In genomic region chr7:45919947-45920542, GRCh38 we compare ENCODE assay signal across 11 cellular contexts. TPM values are rescaled to one million over a fixed set of nuclear protein-coding genes. Genes with fewer than 3 reads are reported as not detected.
DNase-seq lines count a peak whose midpoint lies in the region; ATAC-seq, FAIRE-seq and TF ChIP-seq lines count a peak whose summit lies in the region.
"Had no signal": no experiment of that assay in that cellular context is flagged by ENCODE, and none has a peak within 500 bp of the region (broad histone marks: within the 10 kb centered on the region; RNA-seq: fewer than 3 reads in every experiment).

No MANE protein-coding gene starts in this region.

- H3K4me3 ChIP-seq in CD8-positive, alpha-beta memory T cell (ENCODE audit: low read length) = no peak overlapping the region
- peak overlapping the region; percentile 22 to 45 (median 32) for H3K4me3 ChIP-seq in pancreas

- POLR2A ChIA-PET in CD8-positive, alpha-beta memory T cell (lab: Charles Lee) = interaction anchor here (1.1 kb wide), 1 partner anchor 20 kb away, joined by 3 read pairs; no protein-coding TSS in a partner anchor

- no peaks in the 10 kb centered on the region for H3K36me3 ChIP-seq in CD8-positive, alpha-beta memory T cell (ENCODE audit: insufficient read depth, low read length)
- no peaks in the 10 kb centered on the region for H3K36me3 ChIP-seq in pancreas

- H3K9me3 ChIP-seq in CD8-positive, alpha-beta memory T cell (ENCODE audit: low read length) = no peaks in the 10 kb centered on the region
- H3K9me3 ChIP-seq in pancreas = no peaks in the 10 kb centered on the region

- peaks cover 41 to 64% of the 10 kb centered on the region in 2 donors for H3K27me3 Mint-ChIP-seq in CD8-positive, alpha-beta memory T cell

- no peak for TF ChIP-seq CTCF in pancreas (IDR thresholded peaks at IDR 0.05)

- WGBS in pancreas, 2 donors = 7 to 9% methylated on average over 23 of the region's 23 CpGs

- intact Hi-C loops in pancreas (cut with DNase I) = loop anchor here (5.0 to 10.0 kb wide), 6 partner anchors 432 to 1335 kb away; no protein-coding TSS in a partner anchor

- H3K4me3 Mint-ChIP-seq in CD8-positive, alpha-beta memory T cell = peak overlapping the region; percentile 69 to 94 (median 77)

- DNase-seq in CD8-positive, alpha-beta memory T cell = no peak
- DNase-seq in RPMI8226 = peak; percentile 86
- peak; percentile 16 for DNase-seq in fibroblast of peridontal ligament (ENCODE audit: extremely low read depth)
- DNase-seq in pancreas = no peak
- DNase-seq in T1000 (lab: John Stamatoyannopoulos, UW) = no peak
- no peak for DNase-seq in SIG-M5 treated with dmso at 0.1 percent for 504 hours (lab: John Stamatoyannopoulos, UW; ENCODE audit: unreplicated experiment)

- H3K4me1 Mint-ChIP-seq in CD8-positive, alpha-beta memory T cell = peaks cover 17 to 55% (median 27%) of the 10 kb centered on the region in 3 donors

- H3K9me3 Mint-ChIP-seq in CD8-positive, alpha-beta memory T cell = peaks cover 0 to 2% (median 0%) of the 10 kb centered on the region in 5 donors

- H3K4me1 ChIP-seq in CD8-positive, alpha-beta memory T cell (ENCODE audit: insufficient read depth, low read length) = peaks cover 13% of the 10 kb centered on the region
- H3K4me1 ChIP-seq in pancreas = peaks cover 0 to 36% (median 11%) of the 10 kb centered on the region in 3 donors

- H3K36me3 Mint-ChIP-seq in CD8-positive, alpha-beta memory T cell = peaks cover 0 to 11% (median 0%) of the 10 kb centered on the region in 3 donors

- H3K27ac ChIP-seq in CD8-positive, alpha-beta memory T cell (ENCODE audit: low read depth, low read length) = no peak overlapping the region
- no peak overlapping the region for H3K27ac ChIP-seq in pancreas

- CTCF ChIA-PET in CD8-positive, alpha-beta memory T cell (lab: Charles Lee) = interaction anchor here (0.8 to 1.3 kb wide), 3 partner anchors 30 to 1168 kb away, joined by 3 read pairs; no protein-coding TSS in a partner anchor

- H3K27ac Mint-ChIP-seq in CD8-positive, alpha-beta memory T cell = peak overlapping the region in 4 of 8 donors; percentile 33 to 96 (median 52)

- no peaks in the 10 kb centered on the region for H3K27me3 ChIP-seq in CD8-positive, alpha-beta memory T cell (ENCODE audit: insufficient read depth, low read length, poor library complexity, severe bottlenecking)
- peaks cover 0 to 14% (median 2%) of the 10 kb centered on the region in 4 donors for H3K27me3 ChIP-seq in pancreas

- no peak for ATAC-seq in pancreas
- no peak for ATAC-seq in GM18870 (IDR thresholded peaks at IDR 0.05; ENCODE audit: unreplicated experiment)
- no peak for ATAC-seq in GM19467 (IDR thresholded peaks at IDR 0.05; ENCODE audit: unreplicated experiment)

- FAIRE-seq in pancreas (lab: Jason Lieb, UNC) = no peak
- FAIRE-seq: GM18507 had no signal

RNA-seq across cellular contexts. Expression of gene IGFBP3, which starts 1.0 kb away (rescaled TPM):
- total RNA-seq in CD8-positive, alpha-beta memory T cell = 1 to 10 TPM; 3.5 to 4.5 TPM
- polyA plus RNA-seq in CD8-positive, alpha-beta memory T cell = 11.1 TPM
- total RNA-seq in pancreas = 10 to 100 TPM in 3 of 6 donors, 1 to 10 TPM in 3; 4.6 to 21.9 (median 10.5) TPM
- 10 to 100 TPM; 13.1 to 27.3 TPM for polyA plus RNA-seq in pancreas
- total RNA-seq: HT1080 had no signal

RNA-seq across cellular contexts. Expression of gene IGFBP1, which starts 31.8 kb away (rescaled TPM):
- total RNA-seq in CD8-positive, alpha-beta memory T cell = not detected
- polyA plus RNA-seq in CD8-positive, alpha-beta memory T cell = not detected
- total RNA-seq in pancreas = under 1 TPM in 1 of 6 donors, not detected in 5; 0.19 TPM
- polyA plus RNA-seq in pancreas = under 1 TPM; 0.11 to 0.12 TPM
- total RNA-seq: mononuclear cell had no signal

RNA-seq across cellular contexts. Expression of gene CCDC201, which starts 47.2 kb away (rescaled TPM):
- not detected for total RNA-seq in CD8-positive, alpha-beta memory T cell
- not detected for polyA plus RNA-seq in CD8-positive, alpha-beta memory T cell
- not detected for total RNA-seq in pancreas
- not detected for polyA plus RNA-seq in pancreas
- total RNA-seq: HT1080, mononuclear cell had no signal

Comparison
In these comparisons a context has a peak if more than half of its experiments do, and no peak if none do; other contexts are left out.
1. DNase-seq: peak in RPMI8226 (single experiment) and fibroblast of peridontal ligament (single experiment); none in CD8-positive, alpha-beta memory T cell (0 of 5), pancreas (0 of 6), T1000 (single experiment) and SIG-M5 treated with dmso at 0.1 percent for 504 hours (single experiment).